Comparison of ENCODE assay signal across 11 cellular contexts in the genomic region with DNA sequence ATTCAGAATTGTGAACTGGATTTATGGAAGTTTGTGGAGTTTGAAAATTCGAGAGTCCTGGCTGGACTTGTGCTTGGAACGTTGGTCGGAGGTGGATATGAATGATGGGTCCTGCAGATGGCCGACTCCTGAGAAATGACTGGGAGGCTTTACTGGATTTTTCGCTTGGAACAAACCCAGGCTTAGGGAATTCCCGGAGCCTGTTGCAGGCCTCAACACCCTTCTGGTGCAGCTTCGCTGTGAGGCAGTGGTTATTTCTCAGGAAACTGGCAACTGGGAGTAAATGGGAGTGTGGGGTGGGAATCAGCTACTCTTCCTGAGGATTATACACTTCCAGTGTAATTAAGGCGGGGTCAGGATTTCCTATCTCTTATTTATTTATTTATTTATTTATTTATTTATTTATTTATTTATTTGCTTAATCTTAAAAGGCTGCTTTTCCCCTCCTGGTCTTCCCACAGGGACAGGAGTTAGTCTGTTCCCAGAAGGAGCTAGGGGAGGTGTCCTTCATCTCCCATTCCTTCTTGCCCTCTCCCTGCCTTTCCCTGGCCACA. TPM values are rescaled to one million over a fixed set of nuclear protein-coding genes. Genes with fewer than 3 reads are reported as not detected.
A peak's percentile ranks its signal among the peaks of the same experiment; 100 is the strongest.
DNase-seq lines count a peak whose midpoint lies in the region; ATAC-seq and TF ChIP-seq lines count a peak whose summit lies in the region.
"Had no signal": no experiment of that assay in that cellular context is flagged by ENCODE, and none has a peak within 500 bp of the region (broad histone marks: within the 10 kb centered on the region; RNA-seq: fewer than 3 reads in every experiment).

No MANE protein-coding gene starts in this region.

- H3K9me3 Mint-ChIP-seq in glutamatergic neuron (ENCODE audit: unreplicated experiment) (peaks cover 6% of the 10 kb centered on the region), endothelial cell (ENCODE audit: unreplicated experiment) (no peaks in the 10 kb centered on the region)

- TF ChIP-seq CTCF in SK-N-SH (IDR thresholded peaks at IDR 0.05) (no peak), glutamatergic neuron (IDR thresholded peaks at IDR 0.05; ENCODE audit: partially characterized antibody, unreplicated experiment) (no peak), smooth muscle cell (IDR thresholded peaks at IDR 0.05; ENCODE audit: borderline replicate concordance, insufficient read depth, poor library complexity, severe bottlenecking) (no peak), endothelial cell (IDR thresholded peaks at IDR 0.05; ENCODE audit: unreplicated experiment) (no peak)

- H3K4me1 ChIP-seq in SK-N-SH (ENCODE audit: control insufficient read depth in 1 of 2, insufficient read depth in 2 of 2, low read depth in 1 of 2, low read length in 1 of 2) (peaks cover 26 to 29% of the 10 kb centered on the region in 2 experiments; a peak in 2 of 4 replicates), SJCRH30 (peaks cover 79% of the 10 kb centered on the region), smooth muscle cell (ENCODE audit: low read depth) (peaks cover 67% of the 10 kb centered on the region)

- H3K36me3 Mint-ChIP-seq in glutamatergic neuron (ENCODE audit: unreplicated experiment) (no peaks in the 10 kb centered on the region), endothelial cell (ENCODE audit: low read depth, unreplicated experiment) (no peaks in the 10 kb centered on the region)

- H3K9ac ChIP-seq in SK-N-SH (no peak overlapping the region), smooth muscle cell (ENCODE audit: low read depth) (no peak overlapping the region)

- CTCF ChIA-PET in SK-N-SH (lab: Yijun Ruan, JAX): interaction anchor here (0.9 to 2.8 kb wide), 5 partner anchors 12 to 210 kb away, joined by 3 to 9 read pairs (median 3); no protein-coding TSS in a partner anchor

- H3K36me3 ChIP-seq in SK-N-SH (replicated peaks in 1 of 2; ENCODE audit: control insufficient read depth in 1 of 2, insufficient read depth in 2 of 2, low read length in 1 of 2) (no peaks in the 10 kb centered on the region), SJCRH30 (peaks cover 3% of the 10 kb centered on the region; the same call in 1 of the 2 replicates), smooth muscle cell (ENCODE audit: low read depth) (no peaks in the 10 kb centered on the region)
- H3K36me3 ChIP-seq: pancreas had no signal

- H3K79me2 ChIP-seq in SK-N-SH (ENCODE audit: insufficient read depth) (peaks cover 97% of the 10 kb centered on the region), smooth muscle cell (ENCODE audit: low read depth) (peaks cover 100% of the 10 kb centered on the region)

- TF ChIP-seq EP300 in SK-N-SH (IDR thresholded peaks at IDR 0.05; ENCODE audit: borderline replicate concordance in 1 of 2, low read depth in 1 of 2, low read length in 1 of 2): no peak

- 89% methylated on average over 8 of the region's 8 CpGs for WGBS in SK-N-SH (ENCODE audit: low lambda C conversion rate)
- WGBS in smooth muscle cell (ENCODE audit: low lambda C conversion rate): 61% methylated on average over 8 of the region's 8 CpGs

- no peaks in the 10 kb centered on the region for H3K9me2 ChIP-seq in SK-N-SH

- H3K27ac ChIP-seq in SK-N-SH (ENCODE audit: low read depth in 2 of 2, low read length in 1 of 2): no peak overlapping the region
- H3K27ac ChIP-seq in SJCRH30: peak overlapping the region; percentile 95
- peak overlapping the region; percentile 55 for H3K27ac ChIP-seq in smooth muscle cell (ENCODE audit: low read depth)

- H3K4me1 Mint-ChIP-seq in glutamatergic neuron (ENCODE audit: low read depth, unreplicated experiment) (peaks cover 81% of the 10 kb centered on the region), endothelial cell (ENCODE audit: unreplicated experiment) (peaks cover 67% of the 10 kb centered on the region)

- DNase-seq in SK-N-SH (no peak), SJCRH30 (peak; percentile 52 to 72), glutamatergic neuron (no peak), smooth muscle cell (lab: John Stamatoyannopoulos, UW; ENCODE audit: unreplicated experiment) (no peak), medulla oblongata (ENCODE audit: extremely low spot score) (no peak), endothelial cell (ENCODE audit: low spot score) (no peak)
- no peak for DNase-seq in stimulated activated CD4-positive, alpha-beta T cell treated with anti-CD3 and anti-CD28 coated beads, Interleukin-4, amount 100 ng/mL, for 24 hours
- DNase-seq: hippocampal formation had no signal

- no peak overlapping the region for H2AFZ ChIP-seq in SK-N-SH (ENCODE audit: low read depth)
- H2AFZ ChIP-seq in smooth muscle cell (ENCODE audit: low read depth): no peak overlapping the region

- no peak for ATAC-seq in SK-N-SH treated with all-trans-retinoic acid at 6 μM for 48 hours
- ATAC-seq: GM12878 had no signal

- H3F3A ChIP-seq in SK-N-SH (replicated peaks; ENCODE audit: insufficient read depth) (no peaks in the 10 kb centered on the region), smooth muscle cell (ENCODE audit: low read depth) (peaks cover 8% of the 10 kb centered on the region)

- peak overlapping the region; percentile 97 for H3K27ac Mint-ChIP-seq in glutamatergic neuron (ENCODE audit: unreplicated experiment)
- H3K27ac Mint-ChIP-seq in endothelial cell (ENCODE audit: unreplicated experiment): no peak overlapping the region

- H3K4me3 Mint-ChIP-seq in glutamatergic neuron (ENCODE audit: unreplicated experiment) (peak overlapping the region; percentile 82), endothelial cell (ENCODE audit: unreplicated experiment) (no peak overlapping the region)

- H3K9me3 ChIP-seq in SK-N-SH: no peaks in the 10 kb centered on the region
- no peaks in the 10 kb centered on the region for H3K9me3 ChIP-seq in SJCRH30 (replicated peaks)
- H3K9me3 ChIP-seq in smooth muscle cell (replicated peaks; ENCODE audit: low read depth): no peaks in the 10 kb centered on the region
- H3K9me3 ChIP-seq: pancreas had no signal

- no peaks in the 10 kb centered on the region for H3K27me3 ChIP-seq in SK-N-SH (ENCODE audit: insufficient read depth)
- no peaks in the 10 kb centered on the region for H3K27me3 ChIP-seq in SJCRH30
- no peaks in the 10 kb centered on the region for H3K27me3 ChIP-seq in smooth muscle cell (ENCODE audit: low read depth)
- H3K27me3 ChIP-seq: pancreas had no signal

- POLR2A ChIA-PET in SK-N-SH (lab: Yijun Ruan, JAX): no interaction called here

- peaks cover 100% of the 10 kb centered on the region for H4K20me1 ChIP-seq in SK-N-SH (ENCODE audit: insufficient read depth)
- peaks cover 100% of the 10 kb centered on the region for H4K20me1 ChIP-seq in smooth muscle cell (ENCODE audit: low read depth)

- TF ChIP-seq RAD21 in SK-N-SH (IDR thresholded peaks at IDR 0.05; ENCODE audit: low read length): no peak

- H3K4me3 ChIP-seq in SK-N-SH (ENCODE audit: low read depth in 2 of 2, low read length in 1 of 2): no peak overlapping the region
- peak overlapping the region; percentile 34 for H3K4me3 ChIP-seq in SJCRH30
- H3K4me3 ChIP-seq in smooth muscle cell: no peak overlapping the region
- H3K4me3 ChIP-seq: GM12878, pancreas had no signal

- H3K4me2 ChIP-seq in SK-N-SH (0 out of 2 replicates have a peak overlapping the region, but pooled peaks have one; percentile 17), smooth muscle cell (peak overlapping the region; percentile 31)

- peaks cover 6% of the 10 kb centered on the region for H3K27me3 Mint-ChIP-seq in glutamatergic neuron (ENCODE audit: unreplicated experiment)
- H3K27me3 Mint-ChIP-seq in endothelial cell (ENCODE audit: unreplicated experiment): peaks cover 2% of the 10 kb centered on the region

TF ChIP-seq in SK-N-SH, 30 proteins besides CTCF, POLR2A, EP300 and RAD21 (continues in another document):
- TF ChIP-seq SIN3A (IDR thresholded peaks at IDR 0.05; ENCODE audit: borderline replicate concordance, low read depth, low read length): no peak
- TF ChIP-seq RXRA (IDR thresholded peaks at IDR 0.05; ENCODE audit: borderline replicate concordance, low read depth): no peak
- TF ChIP-seq PBX3 (IDR thresholded peaks at IDR 0.05): no peak
- TF ChIP-seq POLR2AphosphoS5 (IDR thresholded peaks at IDR 0.05; ENCODE audit: low read depth, low read length): no peak
- TF ChIP-seq NFIC (IDR thresholded peaks at IDR 0.05; ENCODE audit: borderline replicate concordance): no peak
- no peak for TF ChIP-seq FOXJ3 (CRISPR knock-in tag; IDR thresholded peaks at IDR 0.05)
- no peak for TF ChIP-seq GATA2 (CRISPR knock-in tag; IDR thresholded peaks at IDR 0.05)

TF ChIP-seq in SK-N-SH treated with all-trans-retinoic acid at 6 μM for 48 hours, 23 proteins besides CTCF, POLR2A, EP300 and RAD21:
- no peak for TF ChIP-seq OSR1 (CRISPR knock-in tag; IDR thresholded peaks at IDR 0.05)
- TF ChIP-seq GLIS3 (CRISPR knock-in tag; IDR thresholded peaks at IDR 0.05): no peak
- no peak for TF ChIP-seq CSRNP3 (CRISPR knock-in tag; IDR thresholded peaks at IDR 0.05)
- TF ChIP-seq SNAI2 (CRISPR knock-in tag; IDR thresholded peaks at IDR 0.05): no peak

RNA-seq across cellular contexts. Expression of gene MAPKAPK2, which starts 21.1 kb away (rescaled TPM):
- polyA plus RNA-seq in SK-N-SH (2012; rRNA removed): 45.9 and 46.8 TPM in 2 replicates
- polyA plus RNA-seq in SK-N-SH (2012; cell fraction: cytosol; rRNA removed): 34.8 and 47.6 TPM in 2 replicates
- polyA plus RNA-seq in SK-N-SH (2012; cell fraction: nucleus; rRNA removed): 75.5 and 84.1 TPM in 2 replicates
- 64.4 and 67.6 TPM in 2 replicates for total RNA-seq in SJCRH30 (2014; rRNA removed; shearing (Covaris generic))
- total RNA-seq in glutamatergic neuron (ENCODE audit: unreplicated experiment): 93.8 TPM
- total RNA-seq in smooth muscle cell: 36.0 and 40.9 TPM in 2 replicates
- polyA plus RNA-seq in smooth muscle cell: 14.3 and 16.9 TPM in 2 replicates
- 109 TPM for total RNA-seq in endothelial cell (ENCODE audit: unreplicated experiment)

Comparison
In these comparisons a context has a peak if more than half of its experiments do, and no peak if none do; other contexts are left out.
1. DNase-seq: peak in SJCRH30 (2 of 2); none in SK-N-SH (single experiment), glutamatergic neuron (single experiment), smooth muscle cell (single experiment), medulla oblongata (single experiment), stimulated activated CD4-positive, alpha-beta T cell treated with anti-CD3 and anti-CD28 coated beads, Interleukin-4, amount 100 ng/mL, for 24 hours (single experiment) and endothelial cell (single experiment).
2. H3K27ac ChIP-seq: peak in SJCRH30 (single experiment) and smooth muscle cell (single experiment); none in SK-N-SH (0 of 2).